Comparison of ENCODE assay signal across 20 cellular contexts in genomic region chr12:113575386-113575785, GRCh38.
"Had no signal": no experiment of that assay in that cellular context is flagged by ENCODE, and none has a peak within 500 bp of the region (broad histone marks: within the 10 kb centered on the region; RNA-seq: fewer than 3 reads in every experiment).

No MANE protein-coding gene starts in this region.

- H3K36me3 ChIP-seq: SJCRH30 had no signal

- H3K4me1 Mint-ChIP-seq: IgD-negative memory B cell had no signal

- H3K9me3 ChIP-seq: SJCRH30 had no signal

- H3K27ac ChIP-seq: HL-60, RWPE1, SJCRH30 had no signal

- ATAC-seq: Panc1, PC-3, SK-N-SH treated with all-trans-retinoic acid at 6 μM for 48 hours had no signal

- H3K4me3 Mint-ChIP-seq: IgD-negative memory B cell had no signal

- DNase-seq: KBM-7; NCI-H1092; NCI-H1105 treated with DMSO at 0.1 percent for 48 hours; NCI-H1417 treated with DMSO at 0.1 percent for 48 hours; NCI-H146; NCI-H1694 treated with DMSO at 0.1 percent for 48 hours; NCI-H1930; NCI-H2081; NCI-H2107; NCI-H2227 treated with DMSO at 0.1 percent for 48 hours; NCI-H526 treated with DMSO at 0.1 percent for 48 hours; NK-92 treated with Interleukin-12 subunit alpha and Interleukin-12 subunit beta, amount 100 ng/mL, for 24 hours; PC-3; SHP77; SJCRH30 had no signal

- H3K4me3 ChIP-seq: SJCRH30 had no signal

- H3K4me1 ChIP-seq: SJCRH30 had no signal

- H3K27me3 ChIP-seq: SJCRH30 had no signal
